9 cellular contexts compared by ENCODE assay signal in genomic region chr7:93551063-93551895, GRCh38. TPM values are rescaled to one million over a fixed set of nuclear protein-coding genes. Genes with fewer than 3 reads are reported as not detected.
DNase-seq lines count a peak whose midpoint lies in the region; ATAC-seq and TF ChIP-seq lines count a peak whose summit lies in the region.
"Had no signal": no experiment of that assay in that cellular context is flagged by ENCODE, and none has a peak within 500 bp of the region (broad histone marks: within the 10 kb centered on the region; RNA-seq: fewer than 3 reads in every experiment).

No MANE protein-coding gene starts in this region.

- no peaks in the 10 kb centered on the region for H3K36me3 ChIP-seq in HAP-1 (replicated peaks)

- peaks cover 6% of the 10 kb centered on the region for H3K4me1 ChIP-seq in HAP-1

- no peaks in the 10 kb centered on the region for H3K9me3 ChIP-seq in HAP-1

- intact Hi-C loops in Calu3 (cut with micrococcal nuclease; ENCODE audit: unreplicated experiment) = loop anchor here (1.0 kb wide), 2 partner anchors 109 to 306 kb away; no protein-coding TSS in a partner anchor

- ATAC-seq in GM21528 (IDR thresholded peaks at IDR 0.05; ENCODE audit: low FRiP score, unreplicated experiment) = no peak
- ATAC-seq in HG03457 (IDR thresholded peaks at IDR 0.05; ENCODE audit: unreplicated experiment) = no peak
- no peak for ATAC-seq in HG02763 (IDR thresholded peaks at IDR 0.05; ENCODE audit: unreplicated experiment)
- ATAC-seq: naive thymus-derived CD8-positive, alpha-beta T cell had no signal

- H3K4me1 Mint-ChIP-seq in Calu3 (ENCODE audit: low read depth, unreplicated experiment) = no peaks in the 10 kb centered on the region
- H3K4me1 Mint-ChIP-seq: naive thymus-derived CD8-positive, alpha-beta T cell had no signal

- no peak overlapping the region for H3K27ac Mint-ChIP-seq in Calu3 (ENCODE audit: unreplicated experiment)
- H3K27ac Mint-ChIP-seq: naive thymus-derived CD8-positive, alpha-beta T cell had no signal

- CTCF ChIA-PET in Calu3 (lab: Charles Lee) = interaction anchor here (0.7 to 1.4 kb wide), 3 partner anchors 108 to 137 kb away, joined by 3 to 6 read pairs (median 3); no protein-coding TSS in a partner anchor

- DNase-seq in Calu3 (peak; percentile 21), HAP-1 (ENCODE audit: low spot score in 2 of 2) (peak; percentile 39 to 84), RPMI7951 (ENCODE audit: low read depth) (peak; percentile 47), glomerular endothelial cell (ENCODE audit: extremely low read depth, low read depth, low spot score) (peak; percentile 37), NCI-H1436 treated with DMSO at 0.1 percent for 48 hours (lab: John Stamatoyannopoulos, UW) (no peak)

- H3K9me3 Mint-ChIP-seq in Calu3 (ENCODE audit: low read depth, unreplicated experiment) = no peaks in the 10 kb centered on the region

- H3K36me3 Mint-ChIP-seq in Calu3 (ENCODE audit: insufficient read depth, unreplicated experiment) = no peaks in the 10 kb centered on the region
- H3K36me3 Mint-ChIP-seq: naive thymus-derived CD8-positive, alpha-beta T cell had no signal

- BruUV-seq in Calu3 (replicated peaks; lab: Mats Ljungman, UMichigan) = no TSS peak

- H3K27me3 ChIP-seq in HAP-1 (ENCODE audit: low read depth) = no peaks in the 10 kb centered on the region

- in situ Hi-C loops in HAP-1 (cut with MboI; ENCODE audit: low sequenced_read_pairs) = loop anchor here (25.0 kb wide), 1 partner anchor 314 kb away; the partner anchor contains the start of genes HEPACAM2 and VPS50

- no peak overlapping the region for H3K4me3 ChIP-seq in HAP-1

- peak; percentile 38 for TF ChIP-seq CTCF in Calu3 (IDR thresholded peaks at IDR 0.05; ENCODE audit: unreplicated experiment)

- no peak overlapping the region for H3K4me3 Mint-ChIP-seq in Calu3 (ENCODE audit: low read depth, unreplicated experiment)
- H3K4me3 Mint-ChIP-seq: naive thymus-derived CD8-positive, alpha-beta T cell had no signal

- peaks cover 12% of the 10 kb centered on the region for H3K27me3 Mint-ChIP-seq in Calu3 (ENCODE audit: unreplicated experiment)

RNA-seq across cellular contexts. Expression of gene CALCR, which starts 23.2 kb away (rescaled TPM):
- total RNA-seq in Calu3 (2022) (not detected in 2 replicates), glomerular endothelial cell (not detected in 2 replicates)
- not detected in 2 replicates for total RNA-seq in RPMI7951 (2014; rRNA removed; shearing (Covaris generic))
- total RNA-seq: naive thymus-derived CD8-positive, alpha-beta T cell had no signal
